ENCODE assay signal across 20 cellular contexts in genomic region chr1:81217058-81217457, GRCh38.
DNase-seq lines count a peak whose midpoint lies in the region; ATAC-seq, FAIRE-seq and TF ChIP-seq lines count a peak whose summit lies in the region.
"Had no signal": no experiment of that assay in that cellular context is flagged by ENCODE, and none has a peak within 500 bp of the region (broad histone marks: within the 10 kb centered on the region; RNA-seq: fewer than 3 reads in every experiment).

No MANE protein-coding gene starts in this region.

- no peak overlapping the region for H2AFZ ChIP-seq in SK-N-SH (ENCODE audit: low read depth)

- H3K36me3 ChIP-seq in SK-N-SH (replicated peaks in 1 of 2; ENCODE audit: control insufficient read depth in 1 of 2, insufficient read depth in 2 of 2, low read length in 1 of 2), result no peaks in the 10 kb centered on the region
- H3K36me3 ChIP-seq: BLaER1 treated with 17β-estradiol and CSF1 and Interleukin-3, amounts not matched to agents 10 nM and 100 nM had no signal

- CTCF ChIA-PET in SK-N-SH (lab: Yijun Ruan, JAX), result no interaction called here

- DNase-seq in SK-N-SH (no peak), frontal cortex (ENCODE audit: low spot score in 2 of 2) (no peak), cortex of kidney (lab: John Stamatoyannopoulos, UW) (no peak)
- DNase-seq in effector CD4-positive, alpha-beta T cell, result no peak
- DNase-seq: AML-193; Caco-2; Calu3; CD4-positive, alpha-beta T cell; CD8-positive, alpha-beta T cell; DMS79 treated with DMSO at 0.1 percent for 48 hours; GF-D8 had no signal

- ATAC-seq in SK-N-SH treated with all-trans-retinoic acid at 6 μM for 48 hours, result no peak
- ATAC-seq: A549; CD8-positive, alpha-beta T cell had no signal

- no peaks in the 10 kb centered on the region for H3K9me2 ChIP-seq in SK-N-SH

- no peaks in the 10 kb centered on the region for H3K9me3 ChIP-seq in SK-N-SH
- H3K9me3 ChIP-seq: A549, Caco-2 had no signal

- H4K20me1 ChIP-seq in SK-N-SH (ENCODE audit: insufficient read depth), result no peaks in the 10 kb centered on the region
- H4K20me1 ChIP-seq: BLaER1 treated with 17β-estradiol and CSF1 and Interleukin-3, amounts not matched to agents 10 nM and 100 nM had no signal

- no peaks in the 10 kb centered on the region for H3F3A ChIP-seq in SK-N-SH (replicated peaks; ENCODE audit: insufficient read depth)

- H3K4me2 ChIP-seq in SK-N-SH, result no peak overlapping the region
- H3K4me2 ChIP-seq: A549; BLaER1 treated with 17β-estradiol and CSF1 and Interleukin-3, amounts not matched to agents 10 nM and 100 nM had no signal

- H3K27me3 ChIP-seq in SK-N-SH (ENCODE audit: insufficient read depth), result no peaks in the 10 kb centered on the region
- H3K27me3 ChIP-seq: BLaER1 treated with 17β-estradiol and CSF1 and Interleukin-3, amounts not matched to agents 10 nM and 100 nM had no signal

- H3K27ac ChIP-seq in SK-N-SH (ENCODE audit: low read depth in 2 of 2, low read length in 1 of 2), result no peak overlapping the region; a peak in 1 of 4 replicates
- H3K27ac ChIP-seq: 22Rv1; A549; BLaER1 treated with 17β-estradiol and CSF1 and Interleukin-3, amounts not matched to agents 10 nM and 100 nM; C4-2B had no signal

- TF ChIP-seq EP300 in SK-N-SH (IDR thresholded peaks at IDR 0.05; ENCODE audit: borderline replicate concordance in 1 of 2, low read depth in 1 of 2, low read length in 1 of 2), result no peak

- 84% methylated on average over 1 of the region's 1 CpG for WGBS in SK-N-SH (ENCODE audit: low lambda C conversion rate)

- peaks cover 2 to 4% of the 10 kb centered on the region in 2 experiments; a peak in 3 of 4 replicates for H3K4me1 ChIP-seq in SK-N-SH (ENCODE audit: control insufficient read depth in 1 of 2, insufficient read depth in 2 of 2, low read depth in 1 of 2, low read length in 1 of 2)
- H3K4me1 ChIP-seq: A549, Caco-2 had no signal

- no peak overlapping the region for H3K4me3 ChIP-seq in SK-N-SH (ENCODE audit: low read depth in 2 of 2, low read length in 1 of 2)
- H3K4me3 ChIP-seq: A549; BLaER1 treated with 17β-estradiol and CSF1 and Interleukin-3, amounts not matched to agents 10 nM and 100 nM had no signal

- H3K9ac ChIP-seq in SK-N-SH, result no peak overlapping the region
- H3K9ac ChIP-seq: BLaER1 treated with 17β-estradiol and CSF1 and Interleukin-3, amounts not matched to agents 10 nM and 100 nM had no signal

- FAIRE-seq in frontal cortex (lab: Jason Lieb, UNC), result peak; percentile 8
- FAIRE-seq: A549, D721Med, G401.6, GM12891, GM19239 had no signal

- no peaks in the 10 kb centered on the region for H3K79me2 ChIP-seq in SK-N-SH (ENCODE audit: insufficient read depth)

- POLR2A ChIA-PET in SK-N-SH (lab: Yijun Ruan, JAX), result no interaction called here

- TF ChIP-seq CTCF in SK-N-SH (IDR thresholded peaks at IDR 0.05), result no peak

- TF ChIP-seq RAD21 in SK-N-SH (IDR thresholded peaks at IDR 0.05; ENCODE audit: low read length), result no peak

TF ChIP-seq in SK-N-SH treated with all-trans-retinoic acid at 6 μM for 48 hours, 23 proteins besides CTCF, POLR2A, EP300 and RAD21 (continues in another document):
- TF ChIP-seq, protein P1, sequence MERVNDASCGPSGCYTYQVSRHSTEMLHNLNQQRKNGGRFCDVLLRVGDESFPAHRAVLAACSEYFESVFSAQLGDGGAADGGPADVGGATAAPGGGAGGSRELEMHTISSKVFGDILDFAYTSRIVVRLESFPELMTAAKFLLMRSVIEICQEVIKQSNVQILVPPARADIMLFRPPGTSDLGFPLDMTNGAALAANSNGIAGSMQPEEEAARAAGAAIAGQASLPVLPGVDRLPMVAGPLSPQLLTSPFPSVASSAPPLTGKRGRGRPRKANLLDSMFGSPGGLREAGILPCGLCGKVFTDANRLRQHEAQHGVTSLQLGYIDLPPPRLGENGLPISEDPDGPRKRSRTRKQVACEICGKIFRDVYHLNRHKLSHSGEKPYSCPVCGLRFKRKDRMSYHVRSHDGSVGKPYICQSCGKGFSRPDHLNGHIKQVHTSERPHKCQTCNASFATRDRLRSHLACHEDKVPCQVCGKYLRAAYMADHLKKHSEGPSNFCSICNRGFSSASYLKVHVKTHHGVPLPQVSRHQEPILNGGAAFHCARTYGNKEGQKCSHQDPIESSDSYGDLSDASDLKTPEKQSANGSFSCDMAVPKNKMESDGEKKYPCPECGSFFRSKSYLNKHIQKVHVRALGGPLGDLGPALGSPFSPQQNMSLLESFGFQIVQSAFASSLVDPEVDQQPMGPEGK (CRISPR knock-in tag; IDR thresholded peaks at IDR 0.05; ENCODE audit: borderline replicate concordance), result no peak
- no peak for TF ChIP-seq ZFP3 (CRISPR knock-in tag; IDR thresholded peaks at IDR 0.05)
- TF ChIP-seq CSDC2 (CRISPR knock-in tag; IDR thresholded peaks at IDR 0.05), result no peak
- TF ChIP-seq SNAI2 (CRISPR knock-in tag; IDR thresholded peaks at IDR 0.05), result no peak
- no peak for TF ChIP-seq ZNF8 (CRISPR knock-in tag; IDR thresholded peaks at IDR 0.05)
- no peak for TF ChIP-seq ZNF565 (CRISPR knock-in tag; conservative IDR thresholded peaks at IDR 0.05; ENCODE audit: low read depth)
- no peak for TF ChIP-seq ZFP30 (CRISPR knock-in tag; IDR thresholded peaks at IDR 0.05)
- peak; percentile 90 for TF ChIP-seq ISL1 (CRISPR knock-in tag; IDR thresholded peaks at IDR 0.05)
- TF ChIP-seq TCF4 (CRISPR knock-in tag; IDR thresholded peaks at IDR 0.05; ENCODE audit: borderline replicate concordance), result peak; percentile 83

TF ChIP-seq in SK-N-SH, 30 proteins besides CTCF, POLR2A, EP300 and RAD21:
- TF ChIP-seq ZBTB33 (IDR thresholded peaks at IDR 0.05; ENCODE audit: borderline replicate concordance, low read depth) (no peak), FOSL2 (IDR thresholded peaks at IDR 0.05; ENCODE audit: borderline replicate concordance, low read depth) (no peak), TCF12 (IDR thresholded peaks at IDR 0.05) (no peak), SIN3A (IDR thresholded peaks at IDR 0.05; ENCODE audit: borderline replicate concordance, low read depth, low read length) (no peak), RXRA (IDR thresholded peaks at IDR 0.05; ENCODE audit: borderline replicate concordance, low read depth) (no peak), GABPA (IDR thresholded peaks at IDR 0.05; ENCODE audit: low read depth) (no peak), FOXJ3 (CRISPR knock-in tag; IDR thresholded peaks at IDR 0.05) (no peak), CHD2 (IDR thresholded peaks at IDR 0.05; ENCODE audit: low read length, partially characterized antibody) (no peak), YY1 (IDR thresholded peaks at IDR 0.05; ENCODE audit: low read depth) (no peak), MXI1 (IDR thresholded peaks at IDR 0.05; ENCODE audit: low read depth, low read length) (no peak)
- TF ChIP-seq, protein P2, sequence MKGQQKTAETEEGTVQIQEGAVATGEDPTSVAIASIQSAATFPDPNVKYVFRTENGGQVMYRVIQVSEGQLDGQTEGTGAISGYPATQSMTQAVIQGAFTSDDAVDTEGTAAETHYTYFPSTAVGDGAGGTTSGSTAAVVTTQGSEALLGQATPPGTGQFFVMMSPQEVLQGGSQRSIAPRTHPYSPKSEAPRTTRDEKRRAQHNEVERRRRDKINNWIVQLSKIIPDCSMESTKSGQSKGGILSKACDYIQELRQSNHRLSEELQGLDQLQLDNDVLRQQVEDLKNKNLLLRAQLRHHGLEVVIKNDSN (IDR thresholded peaks at IDR 0.05; ENCODE audit: borderline replicate concordance, low read depth), result no peak
- TF ChIP-seq, protein P3, sequence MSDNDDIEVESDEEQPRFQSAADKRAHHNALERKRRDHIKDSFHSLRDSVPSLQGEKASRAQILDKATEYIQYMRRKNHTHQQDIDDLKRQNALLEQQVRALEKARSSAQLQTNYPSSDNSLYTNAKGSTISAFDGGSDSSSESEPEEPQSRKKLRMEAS (IDR thresholded peaks at IDR 0.05; ENCODE audit: low read depth), result no peak
